Comparison of ENCODE assay signal across 13 cellular contexts in the genomic region with DNA sequence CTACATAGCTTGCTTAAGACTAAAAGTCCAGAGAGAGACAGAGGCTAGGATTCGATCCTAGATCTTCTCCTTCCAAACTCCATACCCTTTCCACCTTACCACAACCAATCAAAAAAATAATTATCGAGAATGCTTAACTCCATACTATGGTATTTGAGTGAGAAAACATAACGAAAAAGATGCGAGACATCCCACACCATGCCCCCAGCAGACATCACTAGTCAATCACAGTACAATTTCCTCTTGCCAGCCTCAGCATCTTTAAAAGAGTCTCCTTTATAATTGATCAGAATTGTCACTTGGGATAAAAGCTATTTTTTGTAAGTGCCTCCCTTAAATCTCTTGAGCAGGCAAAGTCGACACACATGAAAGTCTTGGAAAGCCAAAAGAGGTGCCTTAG. TPM values are rescaled to one million over a fixed set of nuclear protein-coding genes. Genes with fewer than 3 reads are reported as not detected.
DNase-seq lines count a peak whose midpoint lies in the region; ATAC-seq and TF ChIP-seq lines count a peak whose summit lies in the region.
"Had no signal": no experiment of that assay in that cellular context is flagged by ENCODE, and none has a peak within 500 bp of the region (broad histone marks: within the 10 kb centered on the region; RNA-seq: fewer than 3 reads in every experiment).

No MANE protein-coding gene starts in this region.

- H3K27me3 Mint-ChIP-seq in activated B cell treated with CpG ODN at 0.5 μM for 24 hours (no peaks in the 10 kb centered on the region), type B pancreatic cell (no peaks in the 10 kb centered on the region)

- ATAC-seq in Right ventricle myocardium inferior (no peak), activated B cell treated with CpG ODN at 0.5 μM for 24 hours (ENCODE audit: low read depth) (no peak), HG02938 (IDR thresholded peaks at IDR 0.05; ENCODE audit: unreplicated experiment) (no peak)

- H3K9me3 Mint-ChIP-seq in activated B cell treated with CpG ODN at 0.5 μM for 24 hours, result peaks cover 3% of the 10 kb centered on the region
- no peaks in the 10 kb centered on the region for H3K9me3 Mint-ChIP-seq in type B pancreatic cell

- DNase-seq in left ventricle myocardium inferior (no peak), Right ventricle myocardium inferior (ENCODE audit: missing footprints) (no peak), activated B cell treated with CpG ODN at 0.5 μM for 24 hours (no peak), type B pancreatic cell (ENCODE audit: extremely low spot score, unreplicated experiment) (no peak), NCI-H524 treated with DMSO at 0.1 percent for 48 hours (lab: John Stamatoyannopoulos, UW) (no peak), NCI-H345 treated with DMSO at 0.1 percent for 48 hours (lab: John Stamatoyannopoulos, UW; ENCODE audit: unreplicated experiment) (no peak)
- DNase-seq: activated CD4-positive, alpha-beta T cell treated with anti-CD3 and anti-CD28 coated beads, Interleukin-2, amount 50 U/mL, for 1 hour; activated naive CD4-positive, alpha-beta T cell treated with anti-CD3 and anti-CD28 coated beads, Interleukin-2, amount 50 U/mL, for 16 hours; central memory CD4-positive, alpha-beta T cell; OCI-M1 had no signal

- H3K27me3 ChIP-seq in left ventricle myocardium inferior (ENCODE audit: low read depth) (no peaks in the 10 kb centered on the region), layer of hippocampus (ENCODE audit: control insufficient read depth, insufficient read depth, low read length) (no peaks in the 10 kb centered on the region)

- TF ChIP-seq CTCF in left ventricle myocardium inferior (IDR thresholded peaks at IDR 0.05; ENCODE audit: borderline replicate concordance), result no peak
- no peak for TF ChIP-seq CTCF in activated B cell treated with CpG ODN at 0.5 μM for 24 hours (IDR thresholded peaks at IDR 0.05)
- TF ChIP-seq CTCF in type B pancreatic cell (conservative IDR thresholded peaks at IDR 0.05), result no peak

- H3K9me3 ChIP-seq in left ventricle myocardium inferior (replicated peaks), result no peaks in the 10 kb centered on the region

- POLR2A ChIA-PET in activated B cell treated with CpG ODN at 0.5 μM for 24 hours (lab: Charles Lee), result interaction anchor here (0.6 to 4.2 kb wide), 14 partner anchors 11 to 117 kb away, joined by 3 to 80 read pairs (median 10); a partner anchor contains a TSS

- H3K27ac ChIP-seq in left ventricle myocardium inferior (replicated peaks) (peak overlapping the region; percentile 54), layer of hippocampus (ENCODE audit: low read depth, low read length) (peak overlapping the region; percentile 3)

- H3K36me3 Mint-ChIP-seq in activated B cell treated with CpG ODN at 0.5 μM for 24 hours (ENCODE audit: low read depth) (peaks cover 31% of the 10 kb centered on the region), type B pancreatic cell (no peaks in the 10 kb centered on the region)

- peak overlapping the region; percentile 92 for H3K27ac Mint-ChIP-seq in activated B cell treated with CpG ODN at 0.5 μM for 24 hours
- H3K27ac Mint-ChIP-seq in type B pancreatic cell, result no peak overlapping the region

- no peaks in the 10 kb centered on the region for H3K4me1 ChIP-seq in left ventricle myocardium inferior

- H3K36me3 ChIP-seq in left ventricle myocardium inferior, result no peaks in the 10 kb centered on the region

- H3K4me3 Mint-ChIP-seq in activated B cell treated with CpG ODN at 0.5 μM for 24 hours, result peak overlapping the region; percentile 88
- peak overlapping the region; percentile 3 for H3K4me3 Mint-ChIP-seq in type B pancreatic cell

- CTCF ChIA-PET in activated B cell treated with CpG ODN at 0.5 μM for 24 hours (lab: Charles Lee), result interaction anchor here (1.0 to 3.2 kb wide), 3 partner anchors 10 to 105 kb away, joined by 4 to 24 read pairs (median 5); no protein-coding TSS in a partner anchor

- intact Hi-C loops in left ventricle myocardium inferior (cut with micrococcal nuclease), result no loop called here
- intact Hi-C loops in Right ventricle myocardium inferior (cut with DNase I), result no loop called here
- intact Hi-C loops in activated B cell treated with CpG ODN at 0.5 μM for 24 hours (cut with micrococcal nuclease), result no loop called here

- H3K4me1 Mint-ChIP-seq in activated B cell treated with CpG ODN at 0.5 μM for 24 hours (peaks cover 71% of the 10 kb centered on the region), type B pancreatic cell (ENCODE audit: unreplicated experiment) (peaks cover 13% of the 10 kb centered on the region)

- peak overlapping the region; percentile 39 for H3K4me3 ChIP-seq in left ventricle myocardium inferior

RNA-seq across cellular contexts. Expression of a gene that starts 0.9 kb away (rescaled TPM):
- total RNA-seq in left ventricle myocardium inferior (4.5 TPM), Right ventricle myocardium inferior (6.7 TPM), activated B cell treated with CpG ODN at 0.5 μM for 24 hours (101 TPM in 2 replicates), type B pancreatic cell (ENCODE audit: low replicate concordance) (0.68 and 2.2 TPM in 2 replicates)
- total RNA-seq: osteocyte had no signal

RNA-seq across cellular contexts. Expression of a gene that starts 46.2 kb away (rescaled TPM):
- 33.6 TPM for total RNA-seq in left ventricle myocardium inferior
- 40.2 TPM for total RNA-seq in Right ventricle myocardium inferior
- 193 and 224 TPM in 2 replicates for total RNA-seq in activated B cell treated with CpG ODN at 0.5 μM for 24 hours
- 83.5 and 94.3 TPM in 2 replicates for total RNA-seq in type B pancreatic cell (ENCODE audit: low replicate concordance)

Comparison
In these comparisons a context has a peak if more than half of its experiments do, and no peak if none do; other contexts are left out.
1. RNA of a gene that starts 0.9 kb away (total RNA-seq): 101 TPM in activated B cell treated with CpG ODN at 0.5 μM for 24 hours; 6.7 TPM in Right ventricle myocardium inferior (single experiment), 4.5 TPM in left ventricle myocardium inferior (single experiment) and 0.68 to 2.2 TPM in type B pancreatic cell; every median in the first group is over 10 times any median in the second.